In genomic region chr15:82647835-82648256, GRCh38 we compare ENCODE assay signal across 8 cellular contexts. TPM values are rescaled to one million over a fixed set of nuclear protein-coding genes. Genes with fewer than 3 reads are reported as not detected.
DNase-seq lines count a peak whose midpoint lies in the region; ATAC-seq, FAIRE-seq and TF ChIP-seq lines count a peak whose summit lies in the region.

No MANE protein-coding gene starts in this region.

- POLR2A ChIA-PET in activated B cell treated with CpG ODN at 0.5 μM for 24 hours (lab: Charles Lee) = no interaction called here

- TF ChIP-seq POLR2A in H54 (IDR thresholded peaks at IDR 0.05; ENCODE audit: low read depth, low read length) = no peak
- no peak for TF ChIP-seq POLR2A in suprapubic skin (IDR thresholded peaks at IDR 0.05)

- H3K36me3 Mint-ChIP-seq in activated B cell treated with CpG ODN at 0.5 μM for 24 hours (ENCODE audit: low read depth) = no peaks in the 10 kb centered on the region
- no peaks in the 10 kb centered on the region for H3K36me3 Mint-ChIP-seq in nephron (ENCODE audit: low read depth)

- ATAC-seq in activated B cell treated with CpG ODN at 0.5 μM for 24 hours (ENCODE audit: low read depth) = peak; percentile 74
- no peak for ATAC-seq in HG02852 (IDR thresholded peaks at IDR 0.05; ENCODE audit: unreplicated experiment)

- peaks cover 36% of the 10 kb centered on the region for H3K27me3 ChIP-seq in suprapubic skin

- DNase-seq in H54 (ENCODE audit: insufficient read length, low spot score) (peak; percentile 47), activated B cell treated with CpG ODN at 0.5 μM for 24 hours (peak; percentile 28), suprapubic skin (ENCODE audit: low spot score in 2 of 2) (no peak), RPMI8226 (no peak), DMS114 treated with DMSO at 0.1 percent for 48 hours (lab: John Stamatoyannopoulos, UW; ENCODE audit: unreplicated experiment) (no peak)
- peak; percentile 14 for DNase-seq in effector CD4-positive, alpha-beta T cell

- H3K9me3 ChIP-seq in suprapubic skin = no peaks in the 10 kb centered on the region

- no peak for TF ChIP-seq EP300 in suprapubic skin (IDR thresholded peaks at IDR 0.05)

- CTCF ChIA-PET in activated B cell treated with CpG ODN at 0.5 μM for 24 hours (lab: Charles Lee) = no interaction called here

- peaks cover 28% of the 10 kb centered on the region for H3K4me1 ChIP-seq in suprapubic skin

- intact Hi-C loops in activated B cell treated with CpG ODN at 0.5 μM for 24 hours (cut with micrococcal nuclease) = loop anchor here (5.0 kb wide), 1 partner anchor 339 kb away; the partner anchor contains the start of gene RAMAC

- H3K27me3 Mint-ChIP-seq in activated B cell treated with CpG ODN at 0.5 μM for 24 hours (peaks cover 55% of the 10 kb centered on the region), nephron (ENCODE audit: low read depth) (peaks cover 91% of the 10 kb centered on the region)

- H3K4me1 Mint-ChIP-seq in activated B cell treated with CpG ODN at 0.5 μM for 24 hours = peaks cover 5% of the 10 kb centered on the region
- H3K4me1 Mint-ChIP-seq in nephron = peaks cover 6% of the 10 kb centered on the region

- no peaks in the 10 kb centered on the region for H3K36me3 ChIP-seq in suprapubic skin

- no peak for FAIRE-seq in H54 (lab: Jason Lieb, UNC)

- WGBS in suprapubic skin = 0% methylated on average over 12 of the region's 49 CpGs

- TF ChIP-seq CTCF in activated B cell treated with CpG ODN at 0.5 μM for 24 hours (IDR thresholded peaks at IDR 0.05) = no peak
- TF ChIP-seq CTCF in nephron (IDR thresholded peaks at IDR 0.05; ENCODE audit: unreplicated experiment in 3 of 3) = no peak
- no peak for TF ChIP-seq CTCF in suprapubic skin (IDR thresholded peaks at IDR 0.05)

- peak overlapping the region; percentile 48 for H3K4me3 Mint-ChIP-seq in activated B cell treated with CpG ODN at 0.5 μM for 24 hours
- peak overlapping the region; percentile 19 to 63 (median 60) for H3K4me3 Mint-ChIP-seq in nephron

- peak overlapping the region; percentile 61 for H3K4me3 ChIP-seq in suprapubic skin

- peak overlapping the region; percentile 20 for H3K27ac ChIP-seq in suprapubic skin

- H3K9me3 Mint-ChIP-seq in activated B cell treated with CpG ODN at 0.5 μM for 24 hours = no peaks in the 10 kb centered on the region
- H3K9me3 Mint-ChIP-seq in nephron = no peaks in the 10 kb centered on the region

- H3K27ac Mint-ChIP-seq in activated B cell treated with CpG ODN at 0.5 μM for 24 hours (no peak overlapping the region), nephron (no peak overlapping the region)

RNA-seq across cellular contexts. Expression of gene CPEB1, which starts 0.7 kb away (rescaled TPM):
- total RNA-seq in activated B cell treated with CpG ODN at 0.5 μM for 24 hours (not detected in 2 replicates), suprapubic skin (1 to 10 TPM in 3 of 4 donors, under 1 TPM in 1; 0.97 to 5.2 (median 2.5) TPM)

Comparison
In these comparisons a context has a peak if more than half of its experiments do, and no peak if none do; other contexts are left out.
1. DNase-seq: peak in H54 (single experiment), activated B cell treated with CpG ODN at 0.5 μM for 24 hours (single experiment) and effector CD4-positive, alpha-beta T cell (single experiment); none in suprapubic skin (0 of 2), RPMI8226 (single experiment) and DMS114 treated with DMSO at 0.1 percent for 48 hours (single experiment).